Comparison of ENCODE assay signal across 28 cellular contexts in genomic region chr2:120053891-120054290, GRCh38. TPM values are rescaled to one million over a fixed set of nuclear protein-coding genes. Genes with fewer than 3 reads are reported as not detected.
DNase-seq lines count a peak whose midpoint lies in the region; ATAC-seq, FAIRE-seq and TF ChIP-seq lines count a peak whose summit lies in the region.
"Had no signal": no experiment of that assay in that cellular context is flagged by ENCODE, and none has a peak within 500 bp of the region (broad histone marks: within the 10 kb centered on the region; RNA-seq: fewer than 3 reads in every experiment).

No MANE protein-coding gene starts in this region.

- H2AFZ ChIP-seq in keratinocyte (ENCODE audit: control insufficient read depth, low read length): no peak overlapping the region

- ATAC-seq in GM19328 (IDR thresholded peaks at IDR 0.05; ENCODE audit: unreplicated experiment): no peak
- ATAC-seq in activated T-cell treated with anti-CD3 and anti-CD28 coated beads, Interleukin-2, amount 50 U/mL, for 4 hours: no peak
- ATAC-seq: left cardiac atrium, right cardiac atrium, upper lobe of right lung had no signal

- no peaks in the 10 kb centered on the region for H3K27me3 ChIP-seq in keratinocyte (ENCODE audit: control insufficient read depth, extremely low read depth, insufficient read depth, low read length)
- H3K27me3 ChIP-seq in suprapubic skin: no peaks in the 10 kb centered on the region
- H3K27me3 ChIP-seq: ascending aorta, spleen, upper lobe of right lung had no signal

- H3K36me3 ChIP-seq in keratinocyte (ENCODE audit: control insufficient read depth in 2 of 2, extremely low read depth in 1 of 2, insufficient read depth in 2 of 2, low read length in 2 of 2) (no peaks in the 10 kb centered on the region), suprapubic skin (peaks cover 9% of the 10 kb centered on the region)
- H3K36me3 ChIP-seq: upper lobe of right lung had no signal

- TF ChIP-seq EP300 in suprapubic skin (IDR thresholded peaks at IDR 0.05): no peak

- no peaks in the 10 kb centered on the region for H4K20me1 ChIP-seq in keratinocyte (ENCODE audit: control insufficient read depth, extremely low read depth, insufficient read depth, low read length)

- H3K9ac ChIP-seq in keratinocyte (ENCODE audit: control insufficient read depth, extremely low read depth, insufficient read depth, low read length): no peak overlapping the region

- no peak overlapping the region for H3K27ac ChIP-seq in keratinocyte (ENCODE audit: control insufficient read depth, insufficient read depth, low read length)
- no peak overlapping the region for H3K27ac ChIP-seq in suprapubic skin
- H3K27ac ChIP-seq: ascending aorta, spleen, upper lobe of right lung had no signal

- H3K4me1 ChIP-seq in keratinocyte (ENCODE audit: control insufficient read depth, extremely low read depth, insufficient read depth, low read length) (no peaks in the 10 kb centered on the region), suprapubic skin (no peaks in the 10 kb centered on the region)
- H3K4me1 ChIP-seq: ascending aorta, spleen, upper lobe of right lung had no signal

- H3K4me1 Mint-ChIP-seq in activated T-cell treated with anti-CD3 and anti-CD28 coated beads, Interleukin-2, amount 50 U/mL, for 4 hours (ENCODE audit: low read depth): no peaks in the 10 kb centered on the region
- H3K4me1 Mint-ChIP-seq: activated naive CD8-positive, alpha-beta T cell treated with anti-CD3 and anti-CD28 coated beads for 36 hours had no signal

- H3K9me1 ChIP-seq in keratinocyte (ENCODE audit: control insufficient read depth, extremely low read depth, insufficient read depth, low read length): no peaks in the 10 kb centered on the region

- H3K27me3 Mint-ChIP-seq in activated T-cell treated with anti-CD3 and anti-CD28 coated beads, Interleukin-2, amount 50 U/mL, for 4 hours (ENCODE audit: low read depth): no peaks in the 10 kb centered on the region
- H3K27me3 Mint-ChIP-seq: activated naive CD8-positive, alpha-beta T cell treated with anti-CD3 and anti-CD28 coated beads for 36 hours; memory B cell had no signal

- dilution Hi-C loops in keratinocyte (cut with MboI; ENCODE audit: extremely low pct_ligation_motif_present, low sequenced_read_pairs): no loop called here

- no peak for TF ChIP-seq POLR2A in suprapubic skin (IDR thresholded peaks at IDR 0.05)

- H3K36me3 Mint-ChIP-seq in activated T-cell treated with anti-CD3 and anti-CD28 coated beads, Interleukin-2, amount 50 U/mL, for 4 hours (ENCODE audit: insufficient read depth): peaks cover 33% of the 10 kb centered on the region

- no peak overlapping the region for H3K4me2 ChIP-seq in keratinocyte (ENCODE audit: control insufficient read depth, extremely low read depth, insufficient read depth, low read depth, low read length)

- TF ChIP-seq CTCF in astrocyte of the spinal cord (IDR thresholded peaks at IDR 0.05; ENCODE audit: low read depth, low read length) (no peak), keratinocyte (optimal IDR thresholded peaks at IDR 0.05 in 1 of 3, IDR thresholded peaks at IDR 0.05 in 1 of 3, conservative IDR thresholded peaks at IDR 0.05 in 1 of 3; ENCODE audit: extremely low read depth in 1 of 3, insufficient read depth in 2 of 3, low read length in 3 of 3) (no peak), suprapubic skin (IDR thresholded peaks at IDR 0.05) (no peak)

- H3K4me3 ChIP-seq in astrocyte of the spinal cord (ENCODE audit: low read depth, low read length) (no peak overlapping the region), keratinocyte (ENCODE audit: control insufficient read depth in 2 of 3, extremely low read depth in 1 of 3, insufficient read depth in 2 of 3, low read depth in 1 of 3, low read length in 3 of 3) (no peak overlapping the region), suprapubic skin (no peak overlapping the region)
- H3K4me3 ChIP-seq: ascending aorta, spleen, upper lobe of right lung had no signal

- no peak overlapping the region for H3K4me3 Mint-ChIP-seq in activated T-cell treated with anti-CD3 and anti-CD28 coated beads, Interleukin-2, amount 50 U/mL, for 4 hours
- H3K4me3 Mint-ChIP-seq: activated naive CD8-positive, alpha-beta T cell treated with anti-CD3 and anti-CD28 coated beads for 36 hours; memory B cell; T-helper 1 cell treated with Interleukin-12 subunit alpha and Interleukin-12 subunit beta and Interleukin-4 antibody, amounts not matched to agents 30 μg/mL and 1 μg/mL, for 36 hours had no signal

- DNase-seq in EL (peak; percentile 68), LHCN-M2 (ENCODE audit: low read depth) (peak; percentile 57), astrocyte of the spinal cord (ENCODE audit: low read depth, low spot score) (peak; percentile 13), keratinocyte (ENCODE audit: low read depth, low spot score) (peak; percentile 2), suprapubic skin (ENCODE audit: low spot score in 2 of 2) (no peak), LoVo (ENCODE audit: low spot score) (no peak)
- no peak for DNase-seq in activated T-cell treated with anti-CD3 and anti-CD28 coated beads, Interleukin-2, amount 50 U/mL, for 4 hours
- DNase-seq: ACHN; activated CD4-positive, alpha-beta T cell treated with anti-CD3 and anti-CD28 coated beads for 4 hours; activated effector memory CD4-positive, alpha-beta T cell treated with anti-CD3 and anti-CD28 coated beads, Interleukin-2, amount 50 U/mL, for 16 hours; activated naive CD8-positive, alpha-beta T cell treated with anti-CD3 and anti-CD28 coated beads for 36 hours; activated T-cell treated with anti-CD3 and anti-CD28 coated beads for 4 hours; cerebellar nuclear complex; left cardiac atrium; MM.1S; NCI-H1436; NCI-H2081 treated with DMSO at 0.1 percent for 48 hours; NCI-H226; right cardiac atrium; RPMI8226; spleen; stimulated activated CD4-positive, alpha-beta T cell treated with anti-CD3 and anti-CD28 coated beads, Interleukin-4, amount 100 ng/mL, for 1 hour; upper lobe of right lung had no signal

- H3K79me2 ChIP-seq in keratinocyte (ENCODE audit: control insufficient read depth, insufficient read depth, low read length): peaks cover 2% of the 10 kb centered on the region

- in situ Hi-C loops in astrocyte of the spinal cord (cut with HindIII; ENCODE audit: low sequenced_read_pairs): no loop called here

- FAIRE-seq in keratinocyte (lab: Jason Lieb, UNC): no peak
- FAIRE-seq: H1 had no signal

- WGBS in suprapubic skin: 73% methylated on average over 3 of the region's 3 CpGs

- H3K9me3 ChIP-seq in keratinocyte (ENCODE audit: control insufficient read depth, low read depth, low read length) (no peaks in the 10 kb centered on the region), suprapubic skin (no peaks in the 10 kb centered on the region)
- H3K9me3 ChIP-seq: upper lobe of right lung had no signal

- peaks cover 21% of the 10 kb centered on the region for H3K9me3 Mint-ChIP-seq in activated T-cell treated with anti-CD3 and anti-CD28 coated beads, Interleukin-2, amount 50 U/mL, for 4 hours

RNA-seq across cellular contexts. Expression of gene EPB41L5, which starts 41.0 kb away (rescaled TPM):
- total RNA-seq in LHCN-M2 (2014; rRNA removed) (13.9 and 14.0 TPM in 2 replicates), suprapubic skin (10 to 100 TPM; 19.5 to 34.6 (median 31.0) TPM)
- 4.2 TPM for polyA plus RNA-seq in LHCN-M2 (2012)
- 13.3 to 17.8 TPM (median 15.6 TPM) in 3 replicates for polyA plus RNA-seq in keratinocyte
- 12.7 TPM for polyA plus RNA-seq in keratinocyte (2011; ENCODE audit: low read depth)
- polyA plus RNA-seq in keratinocyte (2011; cell fraction: cytosol; rRNA removed): 10.3 and 19.6 TPM in 2 replicates
- polyA plus RNA-seq in keratinocyte (2011; cell fraction: nucleus; rRNA removed): 21.7 and 23.6 TPM in 2 replicates
- 10.6 and 11.1 TPM in 2 replicates for polyA plus RNA-seq in keratinocyte (2012; ENCODE audit: low replicate concordance)
- 12.6 to 34.2 TPM (median 27.0 TPM) in 3 replicates for polyA minus RNA-seq in keratinocyte
- polyA minus RNA-seq in keratinocyte (2011; cell fraction: cytosol; rRNA and poly(A)+ RNA removed): 22.1 TPM
- polyA minus RNA-seq in keratinocyte (2011; cell fraction: nucleus; rRNA and poly(A)+ RNA removed): 26.1 and 51.1 TPM in 2 replicates
- total RNA-seq in activated T-cell treated with anti-CD3 and anti-CD28 coated beads, Interleukin-2, amount 50 U/mL, for 4 hours: 1 to 10 TPM; 2.7 to 3.1 (median 2.8) TPM

Comparison
In these comparisons a context has a peak if more than half of its experiments do, and no peak if none do; other contexts are left out.
1. DNase-seq: peak in EL (single experiment), LHCN-M2 (single experiment), astrocyte of the spinal cord (single experiment) and keratinocyte (single experiment); none in suprapubic skin (0 of 2), activated T-cell treated with anti-CD3 and anti-CD28 coated beads, Interleukin-2, amount 50 U/mL, for 4 hours (single experiment) and LoVo (single experiment).